ENCODE assay signal across 23 cellular contexts in the genomic region with DNA sequence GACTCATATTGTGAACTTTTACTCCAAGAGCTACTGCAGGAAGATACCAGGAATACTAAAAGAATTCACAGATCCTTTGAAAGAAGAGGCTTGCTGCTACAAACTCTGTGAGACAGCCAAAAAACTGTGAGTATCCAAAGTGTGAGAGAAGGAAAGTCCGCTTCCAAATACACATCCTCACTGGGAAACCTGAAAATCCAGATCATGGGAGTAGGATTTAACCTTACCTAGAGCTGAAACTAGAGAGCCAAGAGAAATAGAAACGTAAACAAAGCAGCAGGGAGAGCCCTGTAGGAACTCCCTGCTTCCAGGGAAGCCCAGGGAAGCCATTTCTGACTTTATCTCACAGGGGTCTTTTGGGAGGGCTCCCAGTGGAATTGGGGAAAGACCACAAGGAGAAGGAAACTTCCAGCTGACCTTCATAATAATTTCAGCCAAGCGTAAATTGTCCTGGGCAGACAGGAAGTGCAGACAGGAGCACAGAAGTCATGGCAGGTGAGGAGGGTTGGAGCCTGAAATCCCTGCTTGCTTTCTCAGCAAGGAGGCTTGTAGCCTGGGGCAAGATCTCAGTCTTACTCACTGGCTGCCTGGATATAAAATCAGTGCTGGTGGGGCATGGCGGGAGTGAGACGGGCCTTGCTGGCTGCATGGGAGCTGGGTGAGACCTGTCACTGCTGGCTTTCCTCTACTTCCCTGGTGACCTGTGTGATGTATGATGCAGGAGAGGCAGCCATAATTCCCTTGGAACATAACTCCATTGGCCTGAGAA. TPM values are rescaled to one million over a fixed set of nuclear protein-coding genes. Genes with fewer than 3 reads are reported as not detected.
DNase-seq lines count a peak whose midpoint lies in the region; ATAC-seq, FAIRE-seq and TF ChIP-seq lines count a peak whose summit lies in the region.
"Had no signal": no experiment of that assay in that cellular context is flagged by ENCODE, and none has a peak within 500 bp of the region (broad histone marks: within the 10 kb centered on the region; RNA-seq: fewer than 3 reads in every experiment).

No MANE protein-coding gene starts in this region.

- H3K9me3 ChIP-seq in mammary epithelial cell (replicated peaks; ENCODE audit: insufficient read depth, low read length): no peaks in the 10 kb centered on the region
- peaks cover 7% of the 10 kb centered on the region for H3K9me3 ChIP-seq in mesodermal cell (ENCODE audit: control insufficient read depth, low read length)
- H3K9me3 ChIP-seq: BE2C, SJSA1 had no signal

- no peak overlapping the region for H3K4me2 ChIP-seq in mammary epithelial cell (ENCODE audit: insufficient read depth, low read depth, low read length)

- DNase-seq in mammary epithelial cell: no peak
- no peak for DNase-seq in MCF 10A (ENCODE audit: unreplicated experiment)
- DNase-seq in bronchial epithelial cell (ENCODE audit: low read depth): no peak
- no peak for DNase-seq in D341Med (ENCODE audit: low spot score)
- no peak for DNase-seq in stimulated activated naive CD4-positive, alpha-beta T cell treated with Interleukin-2 at 50 U/mL for 16 hours (lab: John Stamatoyannopoulos, UW)
- DNase-seq in GM12892 (ENCODE audit: insufficient read length): no peak
- DNase-seq: 8988T; BE2C; Calu3; CD4-positive, alpha-beta memory T cell; DMS79 treated with DMSO at 0.1 percent for 48 hours; GF-D8; GM23248; IMR-90; Kasumi-1; NCI-H1105 treated with DMSO at 0.1 percent for 48 hours; NCI-H1694 treated with DMSO at 0.1 percent for 48 hours; NCI-H446; OCI-M1 had no signal

- TF ChIP-seq CTCF in mammary epithelial cell (conservative IDR thresholded peaks at IDR 0.05 in 1 of 2, IDR thresholded peaks at IDR 0.05 in 1 of 2; ENCODE audit: extremely low read depth in 1 of 2, insufficient read depth in 1 of 2, low read depth in 1 of 2, low read length in 2 of 2) (no peak), MCF 10A (IDR thresholded peaks at IDR 0.05; ENCODE audit: unreplicated experiment) (no peak), bronchial epithelial cell (IDR thresholded peaks at IDR 0.05; ENCODE audit: insufficient read depth, low read length, severe bottlenecking) (no peak)

- TF ChIP-seq POLR2A in GM12892 (IDR thresholded peaks at IDR 0.05; ENCODE audit: low read depth, low read length): no peak

- H3K4me1 ChIP-seq in mammary epithelial cell (ENCODE audit: insufficient read depth, low read length) (no peaks in the 10 kb centered on the region), mesodermal cell (ENCODE audit: control insufficient read depth, insufficient read depth, low read length, poor library complexity, severe bottlenecking) (no peaks in the 10 kb centered on the region)
- H3K4me1 ChIP-seq: BE2C had no signal

- H3K4me3 Mint-ChIP-seq in MCF 10A (ENCODE audit: unreplicated experiment): no peak overlapping the region
- H3K4me3 Mint-ChIP-seq: CD4-positive, alpha-beta memory T cell had no signal

- in situ Hi-C loops in mammary epithelial cell (cut with MboI; ENCODE audit: low sequenced_read_pairs in 2 of 2): loop anchor here in 1 of 2 donors (25.0 kb wide), 1 partner anchor 137 kb away; no protein-coding TSS in a partner anchor

- H3K36me3 ChIP-seq in mammary epithelial cell (ENCODE audit: insufficient read depth, low read length) (no peaks in the 10 kb centered on the region), bronchial epithelial cell (ENCODE audit: control insufficient read depth, insufficient read depth, low read length) (no peaks in the 10 kb centered on the region), mesodermal cell (ENCODE audit: control insufficient read depth, insufficient read depth, low read length) (no peaks in the 10 kb centered on the region)
- H3K36me3 ChIP-seq: BE2C, SJSA1 had no signal

- no peaks in the 10 kb centered on the region for H3K27me3 Mint-ChIP-seq in MCF 10A (ENCODE audit: insufficient read depth, unreplicated experiment)
- H3K27me3 Mint-ChIP-seq: CD4-positive, alpha-beta memory T cell had no signal

- H3K36me3 Mint-ChIP-seq in MCF 10A (ENCODE audit: insufficient read depth, unreplicated experiment): no peaks in the 10 kb centered on the region

- no TSS peak for BruUV-seq in mammary epithelial cell (replicated peaks; lab: Mats Ljungman, UMichigan)
- BruUV-seq in MCF 10A (replicated peaks; lab: Mats Ljungman, UMichigan): no TSS peak

- H4K20me1 ChIP-seq in mammary epithelial cell (ENCODE audit: insufficient read depth, low read length): no peaks in the 10 kb centered on the region

- dilution Hi-C loops in mammary epithelial cell (cut with HindIII; ENCODE audit: low sequenced_read_pairs): no loop called here

- H3K27ac Mint-ChIP-seq in MCF 10A (ENCODE audit: low read depth, unreplicated experiment): no peak overlapping the region
- H3K27ac Mint-ChIP-seq: CD4-positive, alpha-beta memory T cell had no signal

- peaks cover 17% of the 10 kb centered on the region for H3K9me3 Mint-ChIP-seq in MCF 10A (ENCODE audit: unreplicated experiment)

- H3K9ac ChIP-seq in mammary epithelial cell (ENCODE audit: insufficient read depth, low read length): no peak overlapping the region
- H3K9ac ChIP-seq: GM23248 had no signal

- FAIRE-seq in bronchial epithelial cell (lab: Jason Lieb, UNC) (peak; percentile 58), GM12892 (lab: Jason Lieb, UNC) (no peak)

- H3K27me3 ChIP-seq in mammary epithelial cell (ENCODE audit: insufficient read depth, low read length) (no peaks in the 10 kb centered on the region), bronchial epithelial cell (ENCODE audit: control insufficient read depth, insufficient read depth, low read length) (no peaks in the 10 kb centered on the region)
- H3K27me3 ChIP-seq: SJSA1 had no signal

- WGBS in mammary epithelial cell (ENCODE audit: low coverage, missing lambda C conversion rate): 81% methylated on average over 5 of the region's 5 CpGs
- 22 to 48% methylated on average over 2 of the region's 5 CpGs for WGBS in mesodermal cell (ENCODE audit: insufficient coverage in 2 of 2), 2 experiments

- no peak overlapping the region for H3K27ac ChIP-seq in mammary epithelial cell (ENCODE audit: insufficient read depth, low read depth, low read length)
- H3K27ac ChIP-seq in mesodermal cell (ENCODE audit: low read depth, low read length, severe bottlenecking): peak overlapping the region; percentile 13
- H3K27ac ChIP-seq: GM23248, RWPE1, SJSA1 had no signal

- POLR2A ChIA-PET in MCF 10A (lab: Yijun Ruan, JAX): interaction anchor here (1.7 kb wide), 1 partner anchor 26 kb away, joined by 8 read pairs; a partner anchor contains a TSS

- peaks cover 9% of the 10 kb centered on the region for H3K4me1 Mint-ChIP-seq in MCF 10A (ENCODE audit: insufficient read depth, unreplicated experiment)

- intact Hi-C loops in mammary epithelial cell (cut with micrococcal nuclease) (no loop called here), MCF 10A (cut with micrococcal nuclease) (no loop called here)

- H3K79me2 ChIP-seq in mammary epithelial cell (ENCODE audit: insufficient read depth, low read length): no peaks in the 10 kb centered on the region

- CTCF ChIA-PET in mammary epithelial cell (lab: Charles Lee; ENCODE audit: low non-redundant PET) (no interaction called here), MCF 10A (lab: Yijun Ruan, JAX) (interaction anchor here (2.0 kb wide), 1 partner anchor 617 kb away, joined by 5 read pairs; no protein-coding TSS in a partner anchor)

- peak overlapping the region; percentile 55 for H2AFZ ChIP-seq in mammary epithelial cell (ENCODE audit: low read depth, low read length)
- H2AFZ ChIP-seq: GM23248 had no signal

- no peak for ATAC-seq in HG02938 (IDR thresholded peaks at IDR 0.05; ENCODE audit: unreplicated experiment)

- no peak overlapping the region for H3K4me3 ChIP-seq in mammary epithelial cell (replicated peaks in 1 of 3; ENCODE audit: insufficient read depth in 1 of 3, low read depth in 2 of 3, low read length in 3 of 3)
- H3K4me3 ChIP-seq in bronchial epithelial cell (ENCODE audit: low read depth, low read length): no peak overlapping the region
- H3K4me3 ChIP-seq in mesodermal cell (ENCODE audit: extremely low read depth, insufficient read depth, low read length, poor library complexity, severe bottlenecking): no peak overlapping the region
- H3K4me3 ChIP-seq: GM23248, SJSA1 had no signal

RNA-seq across cellular contexts. Expression of a gene that starts 26.2 kb away (rescaled TPM):
- total RNA-seq in mammary epithelial cell (10 to 100 TPM; 23.5 to 52.9 TPM), MCF 10A (2022) (40.1 and 70.9 TPM in 2 replicates), bronchial epithelial cell (19.0 and 24.1 TPM in 2 replicates)
- polyA plus RNA-seq in mammary epithelial cell: 25.5 TPM
- 40.6 TPM for polyA minus RNA-seq in mammary epithelial cell
- polyA plus RNA-seq in mesodermal cell (2013, experiment 1 of 2): 9.8 TPM
- 9.3 TPM for polyA plus RNA-seq in mesodermal cell (2013, experiment 2 of 2)
- 46.8 TPM for polyA plus RNA-seq in GM12892 (2012; ENCODE audit: missing spikeins)
